Comparison of ENCODE assay signal across 33 cellular contexts in genomic region chr1:15331180-15331579, GRCh38.
"Had no signal": no experiment of that assay in that cellular context is flagged by ENCODE, and none has a peak within 500 bp of the region (broad histone marks: within the 10 kb centered on the region; RNA-seq: fewer than 3 reads in every experiment).

No MANE protein-coding gene starts in this region.

- H3K4me3 Mint-ChIP-seq: activated B cell treated with CpG ODN at 0.5 μM for 24 hours; activated CD8-positive, alpha-beta T cell treated with anti-CD3 and anti-CD28 coated beads for 36 hours; activated naive CD4-positive, alpha-beta T cell treated with anti-CD3 and anti-CD28 coated beads for 36 hours; activated naive CD4-positive, alpha-beta T cell treated with anti-CD3 and anti-CD28 coated beads, Interleukin-2, amount 50 U/mL, for 24 hours; activated naive CD8-positive, alpha-beta T cell treated with anti-CD3 and anti-CD28 coated beads for 36 hours; activated naive CD8-positive, alpha-beta T cell treated with anti-CD3 and anti-CD28 coated beads, Interleukin-2, amount 50 U/mL, for 24 hours; activated T-cell treated with anti-CD3 and anti-CD28 coated beads, Interleukin-2, amount 50 U/mL, for 4 hours; effector memory CD8-positive, alpha-beta T cell; T-cell; T-helper 1 cell treated with Interleukin-12 subunit alpha and Interleukin-12 subunit beta and Interleukin-4 antibody, amounts not matched to agents 30 μg/mL and 1 μg/mL, for 36 hours; T-helper 2 cell treated with Interferon-gamma antibody and Interleukin-4, amounts not matched to agents 5 μg/mL and 100 μg/mL, for 36 hours had no signal

- ATAC-seq: activated CD4-positive, CD25-positive, alpha-beta regulatory T cell treated with anti-CD3 and anti-CD28 coated beads, Interleukin-2, amount 50 U/mL, for 24 hours; activated CD8-positive, alpha-beta T cell treated with anti-CD3 and anti-CD28 coated beads for 36 hours; activated naive CD8-positive, alpha-beta T cell treated with anti-CD3 and anti-CD28 coated beads, Interleukin-2, amount 50 U/mL, for 24 hours; activated T-cell treated with anti-CD3 and anti-CD28 coated beads, Interleukin-2, amount 50 U/mL, for 4 hours; body of pancreas; effector memory CD8-positive, alpha-beta T cell; gastroesophageal sphincter; heart right ventricle; T-cell had no signal

- H3K27me3 ChIP-seq: adrenal gland, body of pancreas, colonic mucosa, esophagus squamous epithelium, gastroesophageal sphincter had no signal

- H3K4me3 ChIP-seq: adrenal gland, body of pancreas, colonic mucosa, esophagus squamous epithelium, gastroesophageal sphincter, heart right ventricle had no signal

- H3K27me3 Mint-ChIP-seq: effector memory CD8-positive, alpha-beta T cell had no signal

- DNase-seq: activated B cell treated with CpG ODN at 0.5 μM for 24 hours; activated CD4-positive, alpha-beta T cell treated with anti-CD3 and anti-CD28 coated beads for 48 hours; activated CD4-positive, alpha-beta T cell treated with anti-CD3 and anti-CD28 coated beads, Interleukin-2, amount 50 U/mL, for 1 hour; activated CD4-positive, alpha-beta T cell treated with anti-CD3 and anti-CD28 coated beads, Interleukin-2, amount 50 U/mL, for 48 hours; activated CD8-positive, alpha-beta memory T cell treated with anti-CD3 and anti-CD28 coated beads for 24 hours; activated CD8-positive, alpha-beta T cell treated with anti-CD3 and anti-CD28 coated beads for 36 hours; activated effector memory CD4-positive, alpha-beta T cell treated with anti-CD3 and anti-CD28 coated beads, Interleukin-2, amount 50 U/mL, for 16 hours; activated naive CD4-positive, alpha-beta T cell treated with anti-CD3 and anti-CD28 coated beads for 36 hours; activated naive CD8-positive, alpha-beta T cell treated with anti-CD3 and anti-CD28 coated beads for 36 hours; activated naive CD8-positive, alpha-beta T cell treated with anti-CD3 and anti-CD28 coated beads, Interleukin-2, amount 50 U/mL, for 24 hours; activated T-cell treated with anti-CD3 and anti-CD28 coated beads, Interleukin-2, amount 50 U/mL, for 4 hours; adrenal gland; amygdala; aorta; body of pancreas; caudate nucleus; colonic mucosa; dermis blood vessel endothelial cell; effector CD4-positive, alpha-beta T cell; effector memory CD8-positive, alpha-beta T cell; esophagus squamous epithelium; foreskin melanocyte; heart right ventricle; T-cell; T1000; WERI-Rb-1 had no signal

- H3K27ac ChIP-seq: body of pancreas, colonic mucosa, epithelial cell of prostate, esophagus squamous epithelium, gastroesophageal sphincter, heart right ventricle, WERI-Rb-1 had no signal

- H3K4me1 Mint-ChIP-seq: activated B cell treated with CpG ODN at 0.5 μM for 24 hours; activated naive CD4-positive, alpha-beta T cell treated with anti-CD3 and anti-CD28 coated beads, Interleukin-2, amount 50 U/mL, for 24 hours; T-cell had no signal

- H3K36me3 ChIP-seq: adrenal gland, colonic mucosa, esophagus squamous epithelium, gastroesophageal sphincter, heart right ventricle, WERI-Rb-1 had no signal

- H3K9me3 ChIP-seq: adrenal gland, body of pancreas, colonic mucosa, esophagus squamous epithelium, gastroesophageal sphincter, heart right ventricle had no signal

- H3K27ac Mint-ChIP-seq: activated B cell treated with CpG ODN at 0.5 μM for 24 hours; activated CD8-positive, alpha-beta T cell treated with anti-CD3 and anti-CD28 coated beads for 36 hours; activated naive CD4-positive, alpha-beta T cell treated with anti-CD3 and anti-CD28 coated beads for 36 hours; activated naive CD4-positive, alpha-beta T cell treated with anti-CD3 and anti-CD28 coated beads, Interleukin-2, amount 50 U/mL, for 24 hours; activated naive CD8-positive, alpha-beta T cell treated with anti-CD3 and anti-CD28 coated beads for 36 hours; activated naive CD8-positive, alpha-beta T cell treated with anti-CD3 and anti-CD28 coated beads, Interleukin-2, amount 50 U/mL, for 24 hours; activated T-helper 2 cell treated with anti-CD3 and anti-CD28 coated beads, Interferon-gamma antibody, Interleukin-2, Interleukin-4, amounts not matched to agents 10 μg/mL and 5 μg/mL and 100 μg/mL, durations not matched to agents 14 hours and 24 hours and 36 hours; effector memory CD8-positive, alpha-beta T cell; T-cell; T-helper 1 cell treated with Interleukin-12 subunit alpha and Interleukin-12 subunit beta and Interleukin-4 antibody, amounts not matched to agents 30 μg/mL and 1 μg/mL, for 36 hours; T-helper 2 cell treated with Interferon-gamma antibody and Interleukin-4, amounts not matched to agents 5 μg/mL and 100 μg/mL, for 36 hours had no signal

- H3K36me3 Mint-ChIP-seq: activated naive CD4-positive, alpha-beta T cell treated with anti-CD3 and anti-CD28 coated beads, Interleukin-2, amount 50 U/mL, for 24 hours; activated naive CD8-positive, alpha-beta T cell treated with anti-CD3 and anti-CD28 coated beads for 36 hours; T-cell had no signal
